7 cellular contexts compared by ENCODE assay signal in genomic region chr22:19676437-19676836, GRCh38. TPM values are rescaled to one million over a fixed set of nuclear protein-coding genes. Genes with fewer than 3 reads are reported as not detected.
DNase-seq lines count a peak whose midpoint lies in the region; ATAC-seq, FAIRE-seq and TF ChIP-seq lines count a peak whose summit lies in the region.
"Not testable (repeated sequence)": the region's sequence is repeated elsewhere in the genome, so short reads cannot be mapped to it uniquely, and the experiment has no call there.
"Had no signal": no experiment of that assay in that cellular context is flagged by ENCODE, and none has a peak within 500 bp of the region (broad histone marks: within the 10 kb centered on the region; RNA-seq: fewer than 3 reads in every experiment).

No MANE protein-coding gene starts in this region.

- not testable (repeated sequence) for TF ChIP-seq POLR2A in K562 (conservative IDR thresholded peaks at IDR 0.05)

- TF ChIP-seq RAD21 in K562 (CRISPR knock-in tag; conservative IDR thresholded peaks at IDR 0.05 in 1 of 2, IDR thresholded peaks at IDR 0.05 in 1 of 2): not testable (repeated sequence)

- 13% methylated on average over 1 of the region's 1 CpG for WGBS in K562 (ENCODE audit: insufficient coverage, low coverage, missing lambda C conversion rate)

- peaks cover 25 to 35% of the 10 kb centered on the region in 2 experiments for H3K27me3 ChIP-seq in K562 (ENCODE audit: control insufficient read depth in 2 of 2, insufficient read depth in 2 of 2, low read length in 2 of 2)

- not testable (repeated sequence) for H3K9me1 ChIP-seq in K562 (ENCODE audit: control insufficient read depth, insufficient read depth, low read length)

- H3K4me2 ChIP-seq in K562 (ENCODE audit: insufficient read depth, low read length): not testable (repeated sequence)

- not testable (repeated sequence) for TF ChIP-seq EP300 in K562 (IDR thresholded peaks at IDR 0.05; ENCODE audit: low read length)

- intact Hi-C loops in K562 (cut with micrococcal nuclease): not testable (repeated sequence)

- not testable (repeated sequence) for H3K79me2 ChIP-seq in K562 (ENCODE audit: control insufficient read depth, insufficient read depth, low read length)

- CTCF ChIA-PET in K562 (lab: Yijun Ruan, JAX; ENCODE audit: low intra/inter-chr PET ratio): not testable (repeated sequence)

- not testable (repeated sequence) for H3K9ac ChIP-seq in K562 (ENCODE audit: insufficient read depth in 1 of 2, low read depth in 2 of 2, low read length in 2 of 2)

- FAIRE-seq in K562 (lab: Jason Lieb, UNC): not testable (repeated sequence)

- H3K27ac ChIP-seq in K562 (ENCODE audit: extremely low read depth, low read depth, low read length): not testable (repeated sequence)

- peak; percentile 1 for DNase-seq in activated effector memory CD4-positive, alpha-beta T cell treated with anti-CD3 and anti-CD28 coated beads, Interleukin-2, amount 50 U/mL, for 16 hours
- DNase-seq in K562 (ENCODE audit: extremely low read depth in 1 of 4, low spot score in 3 of 4): not testable (repeated sequence)

- not testable (repeated sequence) for H3K4me3 ChIP-seq in K562

- TF ChIP-seq CTCF in K562 (IDR thresholded peaks at IDR 0.05 in 2 of 3, conservative IDR thresholded peaks at IDR 0.05 in 1 of 3; ENCODE audit: insufficient read depth in 2 of 3, low read depth in 1 of 3, low read length in 3 of 3): not testable (repeated sequence)

- H2AFZ ChIP-seq in K562 (ENCODE audit: low read depth, low read length): not testable (repeated sequence)

- peaks cover 4 to 12% of the 10 kb centered on the region in 2 experiments; a peak in 4 of 5 replicates for H3K4me1 ChIP-seq in K562 (replicated peaks in 1 of 2; ENCODE audit: control insufficient read depth in 2 of 2, insufficient read depth in 2 of 2, low read length in 2 of 2)

- not testable (repeated sequence) for ATAC-seq in K562

- not testable (repeated sequence) for H3K36me3 ChIP-seq in K562 (ENCODE audit: control insufficient read depth, insufficient read depth, low read length)

- not testable (repeated sequence) for H4K20me1 ChIP-seq in K562 (replicated peaks; ENCODE audit: control insufficient read depth, insufficient read depth, low read length)

- not testable (repeated sequence) for H3K9me3 ChIP-seq in K562 (replicated peaks; ENCODE audit: control insufficient read depth, insufficient read depth, low read depth, low read length)

- POLR2A ChIA-PET in K562 (lab: Yijun Ruan, JAX): interaction anchor here (0.6 to 10.5 kb wide), 8 partner anchors 8 to 482 kb away, joined by 3 to 80 read pairs (median 4); partner anchors contain the start of genes CDC45 and GP1BB

- not testable (repeated sequence) for BruUV-seq in K562 (replicated peaks; lab: Mats Ljungman, UMichigan)

- in situ Hi-C loops in K562 (cut with MboI): not testable (repeated sequence)

TF ChIP-seq in K562, 482 proteins besides CTCF, POLR2A, EP300 and RAD21 (continues in another document):
- TF ChIP-seq ZNF609 (CRISPR knock-in tag; IDR thresholded peaks at IDR 0.05; ENCODE audit: borderline replicate concordance) (0 out of 2 replicates have a peak, but pooled peaks have one; percentile 71), CEBPG (CRISPR knock-in tag; IDR thresholded peaks at IDR 0.05) (0 out of 2 replicates have a peak, but pooled peaks have one; percentile 14), E2F5 (CRISPR knock-in tag; IDR thresholded peaks at IDR 0.05) (peak; percentile 72; the same call in 1 of the 2 replicates), FOXA3 (CRISPR knock-in tag; conservative IDR thresholded peaks at IDR 0.05 in 1 of 2, IDR thresholded peaks at IDR 0.05 in 1 of 2) (peak in 1 of 2 experiments; percentile 55; a peak in 1 of 4 replicates), TEAD4 (CRISPR knock-in tag; IDR thresholded peaks at IDR 0.05; ENCODE audit: borderline replicate concordance) (peak; percentile 55; the same call in 1 of the 2 replicates)
- TF ChIP-seq CEBPG (tag; conservative IDR thresholded peaks at IDR 0.05 in 1 of 2, IDR thresholded peaks at IDR 0.05 in 1 of 2); TEAD4 (IDR thresholded peaks at IDR 0.05; ENCODE audit: low read length): not testable (repeated sequence)

RNA-seq across cellular contexts. Expression of gene SEPTIN5, which starts 37.9 kb away (rescaled TPM):
- 625 and 1,610 TPM in 2 replicates for total RNA-seq in K562 (2011; cell fraction: chromatin; rRNA removed; ENCODE audit: low replicate concordance)
- total RNA-seq in K562 (2011; cell fraction: nucleolus; rRNA removed): 538 and 650 TPM in 2 replicates
- total RNA-seq in K562 (2011; cell fraction: nucleoplasm; rRNA removed): 407 and 495 TPM in 2 replicates
- total RNA-seq in K562 (2014; rRNA removed): 116 and 125 TPM in 2 replicates
- total RNA-seq in K562 (2014; rRNA removed; fragmentation: Illumina TruSeq; extraction: Trizol): 92.5 and 94.6 TPM in 2 replicates
- total RNA-seq in K562 (2015; rRNA removed; fragmentation: Illumina TruSeq; extraction: Trizol): 28.1 and 34.9 TPM in 2 replicates
- 177 and 195 TPM in 2 replicates for total RNA-seq in K562 (2021)
- polyA plus RNA-seq in K562 (2011; rRNA removed): 119 and 238 TPM in 2 replicates
- polyA plus RNA-seq in K562 (2011; cell fraction: cytosol; rRNA removed): 143 and 156 TPM in 2 replicates
- 671 and 957 TPM in 2 replicates for polyA plus RNA-seq in K562 (2011; cell fraction: nucleus; rRNA removed)
- 122 and 123 TPM in 2 replicates for polyA plus RNA-seq in K562 (2012)
- 135 and 164 TPM in 2 replicates for polyA plus RNA-seq in K562 (2014; fragmentation: Illumina TruSeq; extraction: Trizol)
- 1 to 10 TPM in 1 of 2 experiments, under 1 TPM in 1; 0.03 to 1.9 TPM for polyA plus RNA-seq in K562 (2014; fragmentation: Nextera tagmentation; extraction: Ambion mirVana)
- polyA plus RNA-seq in K562 (2014; rRNA removed): 129 and 135 TPM in 2 replicates
- 306 and 458 TPM in 2 replicates for polyA minus RNA-seq in K562 (2011; rRNA and poly(A)+ RNA removed)
- 83.2 and 205 TPM in 2 replicates for polyA minus RNA-seq in K562 (2011; cell fraction: cytosol; rRNA and poly(A)+ RNA removed)
- 284 and 666 TPM in 2 replicates for polyA minus RNA-seq in K562 (2011; cell fraction: nucleus; rRNA and poly(A)+ RNA removed)
- total RNA-seq: B cell; CD4-positive, alpha-beta memory T cell had no signal
- polyA plus RNA-seq: CD4-positive, alpha-beta memory T cell; CD4-positive, CD25-positive, alpha-beta regulatory T cell; CD8-positive, alpha-beta memory T cell had no signal

RNA-seq across cellular contexts. Expression of gene GP1BB, which starts 46.9 kb away (rescaled TPM):
- 12.5 and 89.3 TPM in 2 replicates for total RNA-seq in K562 (2011; cell fraction: chromatin; rRNA removed; ENCODE audit: low replicate concordance)
- total RNA-seq in K562 (2011; cell fraction: nucleolus; rRNA removed): 145 and 149 TPM in 2 replicates
- 44.7 and 52.3 TPM in 2 replicates for total RNA-seq in K562 (2011; cell fraction: nucleoplasm; rRNA removed)
- 85.2 and 90.0 TPM in 2 replicates for total RNA-seq in K562 (2014; rRNA removed)
- total RNA-seq in K562 (2014; rRNA removed; fragmentation: Illumina TruSeq; extraction: Trizol): 2.1 and 2.8 TPM in 2 replicates
- 1.6 and 5.2 TPM in 2 replicates for total RNA-seq in K562 (2015; rRNA removed; fragmentation: Illumina TruSeq; extraction: Trizol)
- total RNA-seq in K562 (2021): 139 and 162 TPM in 2 replicates
- 9.2 and 33.6 TPM in 2 replicates for polyA plus RNA-seq in K562 (2011; rRNA removed)
- polyA plus RNA-seq in K562 (2011; cell fraction: cytosol; rRNA removed): 60.0 and 286 TPM in 2 replicates
- polyA plus RNA-seq in K562 (2011; cell fraction: nucleus; rRNA removed): 103 and 165 TPM in 2 replicates
- 49.9 and 97.0 TPM in 2 replicates for polyA plus RNA-seq in K562 (2012)
- polyA plus RNA-seq in K562 (2014; fragmentation: Illumina TruSeq; extraction: Trizol): 1.6 and 15.2 TPM in 2 replicates
- 1 to 10 TPM in 1 of 2 experiments, under 1 TPM in 1; 0.69 to 1.1 TPM for polyA plus RNA-seq in K562 (2014; fragmentation: Nextera tagmentation; extraction: Ambion mirVana)
- polyA plus RNA-seq in K562 (2014; rRNA removed): 110 and 150 TPM in 2 replicates
- 2.4 and 2.8 TPM in 2 replicates for polyA minus RNA-seq in K562 (2011; rRNA and poly(A)+ RNA removed)
- 43.2 and 113 TPM in 2 replicates for polyA minus RNA-seq in K562 (2011; cell fraction: cytosol; rRNA and poly(A)+ RNA removed)
- 19.4 and 37.3 TPM in 2 replicates for polyA minus RNA-seq in K562 (2011; cell fraction: nucleus; rRNA and poly(A)+ RNA removed)
- total RNA-seq: B cell; Calu3; CD4-positive, alpha-beta memory T cell; CD8-positive, alpha-beta memory T cell had no signal
- polyA plus RNA-seq: CD4-positive, alpha-beta memory T cell; CD4-positive, CD25-positive, alpha-beta regulatory T cell; CD8-positive, alpha-beta memory T cell had no signal
